1 cellular context compared by ENCODE assay signal in genomic region chr3:10303785-10304184, GRCh38.
TF ChIP-seq lines count a peak whose summit lies in the region.

No MANE protein-coding gene starts in this region.

TF ChIP-seq in K562, 482 proteins besides CTCF, POLR2A, EP300 and RAD21:
- no peak for TF ChIP-seq PHTF2 (CRISPR knock-in tag; IDR thresholded peaks at IDR 0.05)
- peak; percentile 27; the same call in 1 of the 2 replicates for TF ChIP-seq SUPT5H (IDR thresholded peaks at IDR 0.05)
